ENCODE assay signal across 24 cellular contexts in the genomic region with DNA sequence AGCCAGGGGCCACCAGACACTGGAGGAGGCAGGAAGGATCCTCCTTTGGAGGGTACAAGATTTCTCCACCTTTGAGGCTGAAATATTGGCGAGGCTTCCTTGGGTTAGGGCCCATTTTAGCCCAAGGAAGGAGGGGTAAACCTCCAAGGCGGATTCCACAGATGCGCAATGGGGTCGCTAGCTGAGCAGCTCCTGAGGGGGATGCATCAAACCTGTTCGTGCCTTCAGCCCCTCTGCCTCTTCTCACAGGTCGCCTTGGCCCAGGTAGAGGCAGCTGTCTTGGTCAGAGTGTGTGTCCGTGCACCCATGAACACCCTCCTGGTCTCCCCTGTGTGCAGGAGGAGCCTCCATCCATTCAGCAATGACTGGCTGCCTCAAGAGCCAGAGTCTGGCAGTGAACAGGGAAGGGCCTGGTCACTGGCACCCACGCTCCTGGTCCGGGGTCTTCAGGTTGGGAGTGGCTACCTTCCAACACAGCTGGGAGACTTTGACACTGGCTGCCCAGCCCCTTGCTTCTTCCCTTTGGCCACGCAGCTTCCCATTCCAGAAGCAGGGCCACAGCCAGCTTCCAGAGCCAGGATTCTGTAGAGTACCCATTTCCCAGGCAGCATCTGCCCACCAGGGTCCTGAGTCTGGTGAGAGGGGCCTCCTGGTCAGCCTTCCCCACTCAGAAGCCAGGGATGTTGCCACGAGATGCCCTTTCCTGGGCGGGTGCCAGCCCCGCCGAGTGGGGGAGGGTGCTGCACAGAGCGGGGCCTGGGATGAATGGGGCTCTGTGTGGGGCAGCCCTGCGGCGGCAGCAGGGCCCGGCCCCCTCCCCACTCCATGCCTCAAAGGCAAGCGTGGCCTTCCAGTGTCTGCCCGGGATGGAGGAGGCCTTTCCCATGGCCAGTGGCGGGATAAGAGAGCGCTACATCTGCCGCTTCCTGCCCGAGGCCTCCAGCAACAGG.
DNase-seq lines count a peak whose midpoint lies in the region; ATAC-seq lines count a peak whose summit lies in the region.
"Had no signal": no experiment of that assay in that cellular context is flagged by ENCODE, and none has a peak within 500 bp of the region (broad histone marks: within the 10 kb centered on the region; RNA-seq: fewer than 3 reads in every experiment).

No MANE protein-coding gene starts in this region.

- no peak overlapping the region for H3K9ac ChIP-seq in GM23248
- H3K9ac ChIP-seq: BLaER1 treated with 17β-estradiol and CSF1 and Interleukin-3, amounts not matched to agents 10 nM and 100 nM; SK-N-SH had no signal

- 63 to 64% methylated on average over 22 of the region's 24 CpGs for WGBS in GM23248 (ENCODE audit: low coverage in 1 of 2, low lambda C conversion rate in 2 of 2, missing lambda C conversion rate in 2 of 2), 2 experiments

- ATAC-seq in GM21723 (IDR thresholded peaks at IDR 0.05; ENCODE audit: unreplicated experiment), result no peak
- ATAC-seq: A549; activated T-helper 17 cell treated with anti-CD3 and anti-CD28 coated beads, Interleukin-2, amount 50 U/mL, for 72 hours; HCT116 had no signal

- peak; percentile 88 for DNase-seq in Ammon's horn (ENCODE audit: low spot score)
- DNase-seq in anterior cingulate cortex (lab: John Stamatoyannopoulos, UW), result peak in 51 of 58 donors; percentile 23 to 90 (median 69)
- peak; percentile 67 for DNase-seq in inferior parietal cortex (ENCODE audit: extremely low spot score)
- DNase-seq in pons (ENCODE audit: low spot score), result peak; percentile 90
- DNase-seq in DMS153 treated with DMSO at 0.1 percent for 48 hours (lab: John Stamatoyannopoulos, UW; ENCODE audit: unreplicated experiment), result no peak
- DNase-seq in SIG-M5 (lab: John Stamatoyannopoulos, UW), result no peak
- DNase-seq in GM23248, result no peak
- DNase-seq: activated CD4-positive, alpha-beta T cell treated with anti-CD3 and anti-CD28 coated beads, Interleukin-2, amount 50 U/mL, for 1 hour; activated CD8-positive, alpha-beta memory T cell treated with anti-CD3 and anti-CD28 coated beads, Interleukin-2, amount 50 U/mL, for 4 hours; activated naive CD8-positive, alpha-beta T cell treated with anti-CD3 and anti-CD28 coated beads for 36 hours; colonic mucosa; heart right ventricle; immature natural killer cell; NCI-H1417; NCI-H526; RPMI8226; SK-N-SH had no signal

- no peak overlapping the region for H2AFZ ChIP-seq in GM23248

- no peak overlapping the region for H3K4me2 ChIP-seq in GM23248 (ENCODE audit: unreplicated experiment)
- H3K4me2 ChIP-seq: A549; BLaER1 treated with 17β-estradiol and CSF1 and Interleukin-3, amounts not matched to agents 10 nM and 100 nM; SK-N-SH had no signal

- H4K20me1 ChIP-seq in GM23248 (ENCODE audit: insufficient read depth), result no peaks in the 10 kb centered on the region
- H4K20me1 ChIP-seq: BLaER1 treated with 17β-estradiol and CSF1 and Interleukin-3, amounts not matched to agents 10 nM and 100 nM had no signal

- no peak overlapping the region for H3K4me3 ChIP-seq in GM23248
- H3K4me3 ChIP-seq: A549; BLaER1 treated with 17β-estradiol and CSF1 and Interleukin-3, amounts not matched to agents 10 nM and 100 nM; colonic mucosa; heart right ventricle; right lobe of liver had no signal

- no peaks in the 10 kb centered on the region for H3F3A ChIP-seq in GM23248 (ENCODE audit: insufficient read depth)

- H3K9me3 ChIP-seq in GM23248 (ENCODE audit: low read depth), result no peaks in the 10 kb centered on the region
- H3K9me3 ChIP-seq: colonic mucosa, neutrophil, right lobe of liver, SK-N-SH had no signal

- peaks cover 25% of the 10 kb centered on the region for H3K27me3 ChIP-seq in GM23248 (replicated peaks; ENCODE audit: insufficient read depth)
- H3K27me3 ChIP-seq: BLaER1 treated with 17β-estradiol and CSF1 and Interleukin-3, amounts not matched to agents 10 nM and 100 nM; colonic mucosa; neutrophil; right lobe of liver had no signal

- no peaks in the 10 kb centered on the region for H3K36me3 ChIP-seq in GM23248 (ENCODE audit: low read depth)
- H3K36me3 ChIP-seq: BLaER1 treated with 17β-estradiol and CSF1 and Interleukin-3, amounts not matched to agents 10 nM and 100 nM; colonic mucosa; heart right ventricle; neutrophil; right lobe of liver had no signal

- in situ Hi-C loops in GM23248 (cut with MboI), result no loop called here

- no peaks in the 10 kb centered on the region for H3K4me1 ChIP-seq in GM23248 (ENCODE audit: insufficient read depth)
- H3K4me1 ChIP-seq: A549; BLaER1 treated with 17β-estradiol and CSF1 and Interleukin-3, amounts not matched to agents 10 nM and 100 nM; colonic mucosa; heart right ventricle; right lobe of liver had no signal

- no peaks in the 10 kb centered on the region for H3K79me2 ChIP-seq in GM23248 (ENCODE audit: insufficient read depth)

- H3K27ac ChIP-seq in GM23248, result no peak overlapping the region
- H3K27ac ChIP-seq: A549; BLaER1 treated with 17β-estradiol and CSF1 and Interleukin-3, amounts not matched to agents 10 nM and 100 nM; colonic mucosa; heart right ventricle; neutrophil; right lobe of liver had no signal

- H3K9me2 ChIP-seq in GM23248 (ENCODE audit: insufficient read depth), result no peaks in the 10 kb centered on the region
- H3K9me2 ChIP-seq: SK-N-SH had no signal

Comparison
In these comparisons a context has a peak if more than half of its experiments do, and no peak if none do; other contexts are left out.
1. DNase-seq: peak in Ammon's horn (single experiment), anterior cingulate cortex (51 of 58), inferior parietal cortex (single experiment) and pons (single experiment); none in DMS153 treated with DMSO at 0.1 percent for 48 hours (single experiment), SIG-M5 (single experiment) and GM23248 (single experiment).